ENCODE assay signal across 32 cellular contexts in genomic region chr1:64531057-64531456, GRCh38.
"Had no signal": no experiment of that assay in that cellular context is flagged by ENCODE, and none has a peak within 500 bp of the region (broad histone marks: within the 10 kb centered on the region; RNA-seq: fewer than 3 reads in every experiment).

No MANE protein-coding gene starts in this region.

- DNase-seq: activated CD4-positive, alpha-beta memory T cell treated with anti-CD3 and anti-CD28 coated beads, Interleukin-2, amount 10 ng/mL, durations not matched to agents 7 days and 5 days; activated CD4-positive, alpha-beta T cell treated with anti-CD3 and anti-CD28 coated beads, Interleukin-2, amount 10 ng/mL, durations not matched to agents 7 days and 5 days; activated CD4-positive, CD25-positive, alpha-beta regulatory T cell treated with anti-CD3 and anti-CD28 coated beads, Interleukin-2, amount 50 U/mL, for 72 hours; activated CD8-positive, alpha-beta memory T cell treated with anti-CD3 and anti-CD28 coated beads, Interleukin-2, amount 50 U/mL, for 48 hours; activated gamma-delta T cell; activated naive CD8-positive, alpha-beta T cell treated with anti-CD3 and anti-CD28 coated beads, Interleukin-2, amount 50 U/mL, for 24 hours; activated T-cell treated with anti-CD3 and anti-CD28 coated beads, Interleukin-2, amount 50 U/mL, for 24 hours; amygdala; central memory CD4-positive, alpha-beta T cell; dermis blood vessel endothelial cell; effector CD8-positive, alpha-beta T cell; islet precursor cell; left cardiac atrium; midbrain; naive thymus-derived CD4-positive, alpha-beta T cell; occipital lobe; psoas muscle; right cardiac atrium; stimulated activated CD4-positive, alpha-beta T cell treated with anti-CD3 and anti-CD28 coated beads, Interleukin-15, amount 100 ng/mL, for 24 hours; stimulated activated CD4-positive, alpha-beta T cell treated with anti-CD3 and anti-CD28 coated beads, Interleukin-2, amount 100 ng/mL, for 24 hours; stimulated activated naive B cell treated with anti-CD40 and anti-IgM and Interleukin-4, amounts not matched to agents 10 μg/mL and 1 μg/mL and 100 μg/mL, for 72 hours; stomach; T-helper 17 cell; T1000; thyroid gland; upper lobe of left lung; WERI-Rb-1 had no signal

- H3K4me3 Mint-ChIP-seq: activated CD4-positive, alpha-beta memory T cell treated with anti-CD3 and anti-CD28 coated beads, Interleukin-2, amount 10 ng/mL, durations not matched to agents 7 days and 5 days; activated CD4-positive, alpha-beta T cell treated with anti-CD3 and anti-CD28 coated beads, Interleukin-2, amount 10 ng/mL, durations not matched to agents 7 days and 5 days; activated naive CD4-positive, alpha-beta T cell treated with anti-CD3 and anti-CD28 coated beads, Interleukin-2, amount 50 U/mL, for 24 hours; activated naive CD8-positive, alpha-beta T cell treated with anti-CD3 and anti-CD28 coated beads, Interleukin-2, amount 50 U/mL, for 24 hours; activated T-cell treated with anti-CD3 and anti-CD28 coated beads, Interleukin-2, amount 50 U/mL, for 24 hours; naive thymus-derived CD4-positive, alpha-beta T cell; neural progenitor cell; stimulated activated naive B cell treated with anti-CD40 and anti-IgM and Interleukin-4, amounts not matched to agents 10 μg/mL and 1 μg/mL and 100 μg/mL, for 72 hours; T-helper 17 cell had no signal

- H3K36me3 ChIP-seq: breast epithelium, neural progenitor cell, stomach, thyroid gland, upper lobe of left lung, vagina, WERI-Rb-1 had no signal

- H3K4me1 ChIP-seq: parathyroid adenoma, psoas muscle had no signal

- H3K9me3 ChIP-seq: breast epithelium, psoas muscle, stomach, thyroid gland, upper lobe of left lung, vagina had no signal

- H3K36me3 Mint-ChIP-seq: stimulated activated naive B cell treated with anti-CD40 and anti-IgM and Interleukin-4, amounts not matched to agents 10 μg/mL and 1 μg/mL and 100 μg/mL, for 72 hours had no signal

- H3K4me3 ChIP-seq: breast epithelium, neural progenitor cell, psoas muscle, stomach, thyroid gland, upper lobe of left lung, vagina had no signal

- H3K27ac ChIP-seq: breast epithelium, neural progenitor cell, parathyroid adenoma, psoas muscle, stomach, thyroid gland, upper lobe of left lung, vagina, WERI-Rb-1 had no signal

- H3K4me1 Mint-ChIP-seq: activated CD4-positive, alpha-beta memory T cell treated with anti-CD3 and anti-CD28 coated beads, Interleukin-2, amount 10 ng/mL, durations not matched to agents 7 days and 5 days; stimulated activated naive B cell treated with anti-CD40 and anti-IgM and Interleukin-4, amounts not matched to agents 10 μg/mL and 1 μg/mL and 100 μg/mL, for 72 hours; T-helper 17 cell had no signal

- H3K9me3 Mint-ChIP-seq: activated CD4-positive, alpha-beta memory T cell treated with anti-CD3 and anti-CD28 coated beads, Interleukin-2, amount 10 ng/mL, durations not matched to agents 7 days and 5 days; activated naive CD4-positive, alpha-beta T cell treated with anti-CD3 and anti-CD28 coated beads, Interleukin-2, amount 50 U/mL, for 24 hours had no signal

- H3K27ac Mint-ChIP-seq: activated CD4-positive, alpha-beta memory T cell treated with anti-CD3 and anti-CD28 coated beads, Interleukin-2, amount 10 ng/mL, durations not matched to agents 7 days and 5 days; activated CD4-positive, alpha-beta T cell treated with anti-CD3 and anti-CD28 coated beads, Interleukin-2, amount 10 ng/mL, durations not matched to agents 7 days and 5 days; activated naive CD4-positive, alpha-beta T cell treated with anti-CD3 and anti-CD28 coated beads, Interleukin-2, amount 50 U/mL, for 24 hours; activated naive CD8-positive, alpha-beta T cell treated with anti-CD3 and anti-CD28 coated beads, Interleukin-2, amount 50 U/mL, for 24 hours; activated T-cell treated with anti-CD3 and anti-CD28 coated beads, Interleukin-2, amount 50 U/mL, for 24 hours; naive thymus-derived CD4-positive, alpha-beta T cell; neural progenitor cell; stimulated activated naive B cell treated with anti-CD40 and anti-IgM and Interleukin-4, amounts not matched to agents 10 μg/mL and 1 μg/mL and 100 μg/mL, for 72 hours; T-helper 17 cell had no signal

- H3K27me3 Mint-ChIP-seq: activated CD4-positive, alpha-beta T cell treated with anti-CD3 and anti-CD28 coated beads, Interleukin-2, amount 10 ng/mL, durations not matched to agents 7 days and 5 days; activated naive CD4-positive, alpha-beta T cell treated with anti-CD3 and anti-CD28 coated beads, Interleukin-2, amount 50 U/mL, for 24 hours; activated naive CD8-positive, alpha-beta T cell treated with anti-CD3 and anti-CD28 coated beads, Interleukin-2, amount 50 U/mL, for 24 hours; activated T-cell treated with anti-CD3 and anti-CD28 coated beads, Interleukin-2, amount 50 U/mL, for 24 hours had no signal
